In the genomic region with DNA sequence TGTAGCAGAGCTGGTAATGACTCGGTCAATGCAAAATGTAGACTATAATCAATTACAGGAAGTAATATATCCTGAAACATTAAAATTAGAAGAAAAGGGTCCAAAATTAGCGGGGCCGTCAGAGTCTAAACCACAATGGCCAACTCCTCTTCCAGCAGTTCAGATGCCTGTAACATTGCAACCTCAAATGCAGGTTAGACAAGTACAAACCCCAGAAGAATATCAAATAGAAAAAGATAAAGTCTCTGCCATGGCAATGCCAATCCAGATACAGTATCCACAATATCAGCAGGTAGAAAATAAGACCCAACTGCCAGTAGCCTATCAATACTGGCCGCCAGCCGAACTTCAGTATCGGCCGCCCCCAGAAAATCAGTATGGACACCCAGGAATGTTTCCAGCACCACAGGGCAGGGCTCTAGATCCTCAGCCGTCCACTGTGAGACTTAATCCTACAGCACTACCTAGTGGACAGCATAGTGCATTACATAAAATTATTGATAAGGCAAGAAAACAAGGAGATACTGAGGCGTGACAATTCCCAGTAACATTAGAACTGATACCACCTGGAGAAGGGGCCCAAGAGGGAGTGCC, we compare ENCODE assay signal across 2 cellular contexts.
A peak's percentile ranks its signal among the peaks of the same experiment; 100 is the strongest.
TF ChIP-seq lines count a peak whose summit lies in the region.

No MANE protein-coding gene starts in this region.

TF ChIP-seq in K562, 482 proteins besides CTCF, POLR2A, EP300 and RAD21 (continued from another document and continues in another):
- TF ChIP-seq, protein P1, sequence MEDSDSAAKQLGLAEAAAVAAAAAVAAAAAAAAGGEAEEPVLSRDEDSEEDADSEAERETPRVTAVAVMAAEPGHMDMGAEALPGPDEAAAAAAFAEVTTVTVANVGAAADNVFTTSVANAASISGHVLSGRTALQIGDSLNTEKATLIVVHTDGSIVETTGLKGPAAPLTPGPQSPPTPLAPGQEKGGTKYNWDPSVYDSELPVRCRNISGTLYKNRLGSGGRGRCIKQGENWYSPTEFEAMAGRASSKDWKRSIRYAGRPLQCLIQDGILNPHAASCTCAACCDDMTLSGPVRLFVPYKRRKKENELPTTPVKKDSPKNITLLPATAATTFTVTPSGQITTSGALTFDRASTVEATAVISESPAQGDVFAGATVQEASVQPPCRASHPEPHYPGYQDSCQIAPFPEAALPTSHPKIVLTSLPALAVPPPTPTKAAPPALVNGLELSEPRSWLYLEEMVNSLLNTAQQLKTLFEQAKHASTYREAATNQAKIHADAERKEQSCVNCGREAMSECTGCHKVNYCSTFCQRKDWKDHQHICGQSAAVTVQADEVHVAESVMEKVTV (CRISPR knock-in tag; IDR thresholded peaks at IDR 0.05), result peak; percentile 92
- TF ChIP-seq NCOA4 (IDR thresholded peaks at IDR 0.05; ENCODE audit: partially characterized antibody) (no peak), ZNF121 (CRISPR knock-in tag; conservative IDR thresholded peaks at IDR 0.05) (peak; percentile 100), FOXK2 (conservative IDR thresholded peaks at IDR 0.05 in 1 of 2, IDR thresholded peaks at IDR 0.05 in 1 of 2; ENCODE audit: low read depth in 2 of 2) (0 out of 4 replicates have a peak, but pooled peaks of 1 of the 2 experiments have one; percentile 20), ZNF75A (CRISPR knock-in tag; IDR thresholded peaks at IDR 0.05) (no peak), FOS (IDR thresholded peaks at IDR 0.05; ENCODE audit: extremely low read depth, insufficient read length) (no peak), RBM25 (IDR thresholded peaks at IDR 0.05; ENCODE audit: low read depth, low read length, severe bottlenecking) (peak; percentile 38), CC2D1A (IDR thresholded peaks at IDR 0.05) (peak; percentile 78), L3MBTL2 (IDR thresholded peaks at IDR 0.05) (0 out of 2 replicates have a peak, but pooled peaks have one; percentile 21), RCOR1 (IDR thresholded peaks at IDR 0.05; ENCODE audit: borderline replicate concordance in 1 of 2, low read depth in 2 of 2, low read length in 2 of 2) (peak in 1 of 2 experiments; percentile 71; a peak in 1 of 4 replicates), ZNF347 (CRISPR knock-in tag; IDR thresholded peaks at IDR 0.05; ENCODE audit: low read depth) (no peak), BMI1 (IDR thresholded peaks at IDR 0.05; ENCODE audit: low read length) (no peak), CXXC5 (CRISPR knock-in tag; IDR thresholded peaks at IDR 0.05) (0 out of 2 replicates have a peak, but pooled peaks have one; percentile 22), FUS (optimal IDR thresholded peaks at IDR 0.05; ENCODE audit: low read depth, low read length) (no peak), KLF16 (IDR thresholded peaks at IDR 0.05) (0 out of 2 replicates have a peak, but pooled peaks have one; percentile 17), CHD4 (IDR thresholded peaks at IDR 0.05; ENCODE audit: insufficient read depth, insufficient replicate concordance, low read depth, low read length, poor library complexity, severe bottlenecking) (no peak), TEAD2 (tag; IDR thresholded peaks at IDR 0.05) (peak; percentile 76)
- TF ChIP-seq, protein P2, sequence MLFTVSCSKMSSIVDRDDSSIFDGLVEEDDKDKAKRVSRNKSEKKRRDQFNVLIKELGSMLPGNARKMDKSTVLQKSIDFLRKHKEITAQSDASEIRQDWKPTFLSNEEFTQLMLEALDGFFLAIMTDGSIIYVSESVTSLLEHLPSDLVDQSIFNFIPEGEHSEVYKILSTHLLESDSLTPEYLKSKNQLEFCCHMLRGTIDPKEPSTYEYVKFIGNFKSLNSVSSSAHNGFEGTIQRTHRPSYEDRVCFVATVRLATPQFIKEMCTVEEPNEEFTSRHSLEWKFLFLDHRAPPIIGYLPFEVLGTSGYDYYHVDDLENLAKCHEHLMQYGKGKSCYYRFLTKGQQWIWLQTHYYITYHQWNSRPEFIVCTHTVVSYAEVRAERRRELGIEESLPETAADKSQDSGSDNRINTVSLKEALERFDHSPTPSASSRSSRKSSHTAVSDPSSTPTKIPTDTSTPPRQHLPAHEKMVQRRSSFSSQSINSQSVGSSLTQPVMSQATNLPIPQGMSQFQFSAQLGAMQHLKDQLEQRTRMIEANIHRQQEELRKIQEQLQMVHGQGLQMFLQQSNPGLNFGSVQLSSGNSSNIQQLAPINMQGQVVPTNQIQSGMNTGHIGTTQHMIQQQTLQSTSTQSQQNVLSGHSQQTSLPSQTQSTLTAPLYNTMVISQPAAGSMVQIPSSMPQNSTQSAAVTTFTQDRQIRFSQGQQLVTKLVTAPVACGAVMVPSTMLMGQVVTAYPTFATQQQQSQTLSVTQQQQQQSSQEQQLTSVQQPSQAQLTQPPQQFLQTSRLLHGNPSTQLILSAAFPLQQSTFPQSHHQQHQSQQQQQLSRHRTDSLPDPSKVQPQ (CRISPR knock-in tag; IDR thresholded peaks at IDR 0.05; ENCODE audit: borderline replicate concordance), result no peak
- TF ChIP-seq, protein P3, sequence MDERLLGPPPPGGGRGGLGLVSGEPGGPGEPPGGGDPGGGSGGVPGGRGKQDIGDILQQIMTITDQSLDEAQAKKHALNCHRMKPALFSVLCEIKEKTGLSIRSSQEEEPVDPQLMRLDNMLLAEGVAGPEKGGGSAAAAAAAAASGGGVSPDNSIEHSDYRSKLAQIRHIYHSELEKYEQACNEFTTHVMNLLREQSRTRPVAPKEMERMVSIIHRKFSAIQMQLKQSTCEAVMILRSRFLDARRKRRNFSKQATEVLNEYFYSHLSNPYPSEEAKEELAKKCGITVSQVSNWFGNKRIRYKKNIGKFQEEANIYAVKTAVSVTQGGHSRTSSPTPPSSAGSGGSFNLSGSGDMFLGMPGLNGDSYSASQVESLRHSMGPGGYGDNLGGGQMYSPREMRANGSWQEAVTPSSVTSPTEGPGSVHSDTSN (CRISPR knock-in tag; IDR thresholded peaks at IDR 0.05; ENCODE audit: low read depth), result no peak
- TF ChIP-seq, protein P3 (tag; conservative IDR thresholded peaks at IDR 0.05; ENCODE audit: low read depth), result 0 out of 2 replicates have a peak, but pooled peaks have one; percentile 14
- TF ChIP-seq, protein P4, sequence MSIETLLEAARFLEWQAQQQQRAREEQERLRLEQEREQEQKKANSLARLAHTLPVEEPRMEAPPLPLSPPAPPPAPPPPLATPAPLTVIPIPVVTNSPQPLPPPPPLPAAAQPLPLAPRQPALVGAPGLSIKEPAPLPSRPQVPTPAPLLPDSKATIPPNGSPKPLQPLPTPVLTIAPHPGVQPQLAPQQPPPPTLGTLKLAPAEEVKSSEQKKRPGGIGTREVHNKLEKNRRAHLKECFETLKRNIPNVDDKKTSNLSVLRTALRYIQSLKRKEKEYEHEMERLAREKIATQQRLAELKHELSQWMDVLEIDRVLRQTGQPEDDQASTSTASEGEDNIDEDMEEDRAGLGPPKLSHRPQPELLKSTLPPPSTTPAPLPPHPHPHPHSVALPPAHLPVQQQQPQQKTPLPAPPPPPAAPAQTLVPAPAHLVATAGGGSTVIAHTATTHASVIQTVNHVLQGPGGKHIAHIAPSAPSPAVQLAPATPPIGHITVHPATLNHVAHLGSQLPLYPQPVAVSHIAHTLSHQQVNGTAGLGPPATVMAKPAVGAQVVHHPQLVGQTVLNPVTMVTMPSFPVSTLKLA (conservative IDR thresholded peaks at IDR 0.05), result peak in 1 of 2 experiments; percentile 37; a peak in 1 of 4 replicates

TF ChIP-seq in liver, 16 proteins besides CTCF, POLR2A, EP300 and RAD21 (continued from another document):
- TF ChIP-seq, protein P5, sequence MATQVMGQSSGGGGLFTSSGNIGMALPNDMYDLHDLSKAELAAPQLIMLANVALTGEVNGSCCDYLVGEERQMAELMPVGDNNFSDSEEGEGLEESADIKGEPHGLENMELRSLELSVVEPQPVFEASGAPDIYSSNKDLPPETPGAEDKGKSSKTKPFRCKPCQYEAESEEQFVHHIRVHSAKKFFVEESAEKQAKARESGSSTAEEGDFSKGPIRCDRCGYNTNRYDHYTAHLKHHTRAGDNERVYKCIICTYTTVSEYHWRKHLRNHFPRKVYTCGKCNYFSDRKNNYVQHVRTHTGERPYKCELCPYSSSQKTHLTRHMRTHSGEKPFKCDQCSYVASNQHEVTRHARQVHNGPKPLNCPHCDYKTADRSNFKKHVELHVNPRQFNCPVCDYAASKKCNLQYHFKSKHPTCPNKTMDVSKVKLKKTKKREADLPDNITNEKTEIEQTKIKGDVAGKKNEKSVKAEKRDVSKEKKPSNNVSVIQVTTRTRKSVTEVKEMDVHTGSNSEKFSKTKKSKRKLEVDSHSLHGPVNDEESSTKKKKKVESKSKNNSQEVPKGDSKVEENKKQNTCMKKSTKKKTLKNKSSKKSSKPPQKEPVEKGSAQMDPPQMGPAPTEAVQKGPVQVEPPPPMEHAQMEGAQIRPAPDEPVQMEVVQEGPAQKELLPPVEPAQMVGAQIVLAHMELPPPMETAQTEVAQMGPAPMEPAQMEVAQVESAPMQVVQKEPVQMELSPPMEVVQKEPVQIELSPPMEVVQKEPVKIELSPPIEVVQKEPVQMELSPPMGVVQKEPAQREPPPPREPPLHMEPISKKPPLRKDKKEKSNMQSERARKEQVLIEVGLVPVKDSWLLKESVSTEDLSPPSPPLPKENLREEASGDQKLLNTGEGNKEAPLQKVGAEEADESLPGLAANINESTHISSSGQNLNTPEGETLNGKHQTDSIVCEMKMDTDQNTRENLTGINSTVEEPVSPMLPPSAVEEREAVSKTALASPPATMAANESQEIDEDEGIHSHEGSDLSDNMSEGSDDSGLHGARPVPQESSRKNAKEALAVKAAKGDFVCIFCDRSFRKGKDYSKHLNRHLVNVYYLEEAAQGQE (IDR thresholded peaks at IDR 0.05), result no peak
- TF ChIP-seq HNF4A (conservative IDR thresholded peaks at IDR 0.05) (no peak), JUND (IDR thresholded peaks at IDR 0.05) (no peak), RXRA (IDR thresholded peaks at IDR 0.05) (no peak), FOXA1 (IDR thresholded peaks at IDR 0.05) (no peak)
- TF ChIP-seq, protein P6, sequence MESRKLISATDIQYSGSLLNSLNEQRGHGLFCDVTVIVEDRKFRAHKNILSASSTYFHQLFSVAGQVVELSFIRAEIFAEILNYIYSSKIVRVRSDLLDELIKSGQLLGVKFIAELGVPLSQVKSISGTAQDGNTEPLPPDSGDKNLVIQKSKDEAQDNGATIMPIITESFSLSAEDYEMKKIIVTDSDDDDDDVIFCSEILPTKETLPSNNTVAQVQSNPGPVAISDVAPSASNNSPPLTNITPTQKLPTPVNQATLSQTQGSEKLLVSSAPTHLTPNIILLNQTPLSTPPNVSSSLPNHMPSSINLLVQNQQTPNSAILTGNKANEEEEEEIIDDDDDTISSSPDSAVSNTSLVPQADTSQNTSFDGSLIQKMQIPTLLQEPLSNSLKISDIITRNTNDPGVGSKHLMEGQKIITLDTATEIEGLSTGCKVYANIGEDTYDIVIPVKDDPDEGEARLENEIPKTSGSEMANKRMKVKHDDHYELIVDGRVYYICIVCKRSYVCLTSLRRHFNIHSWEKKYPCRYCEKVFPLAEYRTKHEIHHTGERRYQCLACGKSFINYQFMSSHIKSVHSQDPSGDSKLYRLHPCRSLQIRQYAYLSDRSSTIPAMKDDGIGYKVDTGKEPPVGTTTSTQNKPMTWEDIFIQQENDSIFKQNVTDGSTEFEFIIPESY (IDR thresholded peaks at IDR 0.05), result no peak
- TF ChIP-seq, protein P7, sequence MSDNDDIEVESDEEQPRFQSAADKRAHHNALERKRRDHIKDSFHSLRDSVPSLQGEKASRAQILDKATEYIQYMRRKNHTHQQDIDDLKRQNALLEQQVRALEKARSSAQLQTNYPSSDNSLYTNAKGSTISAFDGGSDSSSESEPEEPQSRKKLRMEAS (IDR thresholded peaks at IDR 0.05), result no peak
